In the genomic region with DNA sequence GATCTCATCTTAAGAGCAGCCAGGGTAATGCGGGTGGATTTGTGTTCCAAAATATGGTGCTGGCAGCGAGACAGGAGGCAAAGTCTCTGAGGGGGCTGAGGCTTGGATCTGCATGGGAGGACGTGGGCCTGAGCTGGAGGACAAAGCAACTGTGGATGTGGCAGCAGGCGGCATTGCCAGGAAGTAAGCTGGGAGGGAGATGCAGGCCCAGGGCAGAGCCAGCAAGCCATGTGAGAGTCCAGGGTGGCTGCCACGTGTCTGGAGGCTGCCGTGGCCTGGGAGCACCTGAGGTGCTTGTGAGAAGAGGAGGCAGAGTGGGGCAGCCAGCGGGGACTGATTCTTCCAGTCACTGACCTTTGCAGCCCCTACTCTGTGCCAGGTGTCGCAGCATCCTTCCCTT, we compare ENCODE assay signal across 19 cellular contexts. TPM values are rescaled to one million over a fixed set of nuclear protein-coding genes. Genes with fewer than 3 reads are reported as not detected.
DNase-seq lines count a peak whose midpoint lies in the region; ATAC-seq and TF ChIP-seq lines count a peak whose summit lies in the region.
"Had no signal": no experiment of that assay in that cellular context is flagged by ENCODE, and none has a peak within 500 bp of the region (broad histone marks: within the 10 kb centered on the region; RNA-seq: fewer than 3 reads in every experiment).

No MANE protein-coding gene starts in this region.

- BruUV-seq in PC-3 (replicated peaks; lab: Mats Ljungman, UMichigan), result no TSS peak

- H3K9me3 ChIP-seq in neural progenitor cell (ENCODE audit: low read depth) (no peaks in the 10 kb centered on the region), PC-3 (ENCODE audit: low read length) (no peaks in the 10 kb centered on the region)
- H3K9me3 ChIP-seq: lower lobe of right lung, pancreas had no signal

- H4K20me1 ChIP-seq in neural progenitor cell (ENCODE audit: low read depth), result no peaks in the 10 kb centered on the region
- no peaks in the 10 kb centered on the region for H4K20me1 ChIP-seq in PC-3 (ENCODE audit: low read length)

- H3K36me3 Mint-ChIP-seq in neural progenitor cell, result no peaks in the 10 kb centered on the region
- H3K36me3 Mint-ChIP-seq in stimulated activated memory B cell treated with anti-CD40 and anti-IgM and Interleukin-4, amounts not matched to agents 10 μg/mL and 1 μg/mL and 100 μg/mL, for 72 hours, result peaks cover 79% of the 10 kb centered on the region

- no peaks in the 10 kb centered on the region for H3K36me3 ChIP-seq in neural progenitor cell
- no peaks in the 10 kb centered on the region; the same call in 1 of the 2 replicates for H3K36me3 ChIP-seq in PC-3 (ENCODE audit: low read depth, low read length)

- no peaks in the 10 kb centered on the region for H3K9me3 Mint-ChIP-seq in neural progenitor cell
- H3K9me3 Mint-ChIP-seq in stimulated activated memory B cell treated with anti-CD40 and anti-IgM and Interleukin-4, amounts not matched to agents 10 μg/mL and 1 μg/mL and 100 μg/mL, for 72 hours, result no peaks in the 10 kb centered on the region

- CTCF ChIA-PET in PC-3 (lab: Charles Lee), result no interaction called here

- DNase-seq in Right ventricle myocardium superior (no peak), cardiac septum (ENCODE audit: low spot score) (no peak), cerebellum (ENCODE audit: low spot score) (peak; percentile 36), neural progenitor cell (ENCODE audit: low spot score) (no peak), HT-29 (ENCODE audit: low spot score) (no peak), PC-3 (no peak)
- DNase-seq: activated CD4-positive, alpha-beta T cell treated with anti-CD3 and anti-CD28 coated beads, Interleukin-2, amount 50 U/mL, for 1 hour; activated CD8-positive, alpha-beta memory T cell treated with anti-CD3 and anti-CD28 coated beads, Interleukin-2, amount 50 U/mL, for 4 hours; activated effector memory CD4-positive, alpha-beta T cell treated with anti-CD3 and anti-CD28 coated beads, Interleukin-2, amount 50 U/mL, for 16 hours; amniotic stem cell; GDM1; lower lobe of right lung; NCI-H1930; NCI-H524; pancreas had no signal

- no peak overlapping the region for H2AFZ ChIP-seq in neural progenitor cell (replicated peaks)
- no peak overlapping the region for H2AFZ ChIP-seq in PC-3 (ENCODE audit: low read length)

- H3F3A ChIP-seq in neural progenitor cell (ENCODE audit: low read depth) (no peaks in the 10 kb centered on the region), PC-3 (ENCODE audit: low read length, unreplicated experiment) (no peaks in the 10 kb centered on the region)

- no peaks in the 10 kb centered on the region for H3K9me2 ChIP-seq in PC-3 (replicated peaks; ENCODE audit: low read length)

- H3K4me1 ChIP-seq in neural progenitor cell (no peaks in the 10 kb centered on the region), PC-3 (ENCODE audit: insufficient read depth, low read length) (no peaks in the 10 kb centered on the region)
- H3K4me1 ChIP-seq: lower lobe of right lung, pancreas had no signal

- H3K4me2 ChIP-seq in neural progenitor cell (no peak overlapping the region), PC-3 (ENCODE audit: low read length) (no peak overlapping the region)

- intact Hi-C loops in Right ventricle myocardium superior (cut with DNase I) (no loop called here), cardiac septum (cut with DNase I) (loop anchor here (2.0 kb wide), 1 partner anchor 151 kb away; no protein-coding TSS in a partner anchor), PC-3 (cut with micrococcal nuclease) (no loop called here)

- H3K9ac ChIP-seq in neural progenitor cell, result no peak overlapping the region
- H3K9ac ChIP-seq in PC-3 (ENCODE audit: low read length), result no peak overlapping the region

- H3K27ac Mint-ChIP-seq in neural progenitor cell, result peak overlapping the region; percentile 69
- no peak overlapping the region for H3K27ac Mint-ChIP-seq in stimulated activated memory B cell treated with anti-CD40 and anti-IgM and Interleukin-4, amounts not matched to agents 10 μg/mL and 1 μg/mL and 100 μg/mL, for 72 hours

- peak; percentile 24 for ATAC-seq in Right ventricle myocardium superior (ENCODE audit: poor library complexity)
- ATAC-seq in PC-3, result no peak
- no peak for ATAC-seq in stimulated activated memory B cell treated with anti-CD40 and anti-IgM and Interleukin-4, amounts not matched to agents 10 μg/mL and 1 μg/mL and 100 μg/mL, for 72 hours
- ATAC-seq: lower lobe of right lung, pancreas had no signal

- H3K27ac ChIP-seq in neural progenitor cell, result no peak overlapping the region
- H3K27ac ChIP-seq in temporal lobe (ENCODE audit: low read depth, low read length), result peak overlapping the region; percentile 41
- no peak overlapping the region for H3K27ac ChIP-seq in PC-3 (ENCODE audit: low read length)
- H3K27ac ChIP-seq: C4-2B, lower lobe of right lung, pancreas had no signal

- TF ChIP-seq CTCF in neural progenitor cell (IDR thresholded peaks at IDR 0.05) (no peak), PC-3 (conservative IDR thresholded peaks at IDR 0.05; ENCODE audit: low read depth, low read length) (no peak)

- H3K27me3 Mint-ChIP-seq in neural progenitor cell (ENCODE audit: insufficient read depth, low read depth), result peaks cover 3% of the 10 kb centered on the region
- H3K27me3 Mint-ChIP-seq in stimulated activated memory B cell treated with anti-CD40 and anti-IgM and Interleukin-4, amounts not matched to agents 10 μg/mL and 1 μg/mL and 100 μg/mL, for 72 hours, result no peaks in the 10 kb centered on the region

- H3K4me3 Mint-ChIP-seq in neural progenitor cell, result no peak overlapping the region
- H3K4me3 Mint-ChIP-seq in stimulated activated memory B cell treated with anti-CD40 and anti-IgM and Interleukin-4, amounts not matched to agents 10 μg/mL and 1 μg/mL and 100 μg/mL, for 72 hours, result no peak overlapping the region

- no peaks in the 10 kb centered on the region for H3K79me2 ChIP-seq in neural progenitor cell (ENCODE audit: low read depth)
- no peaks in the 10 kb centered on the region for H3K79me2 ChIP-seq in PC-3 (ENCODE audit: low read length)

- H3K27me3 ChIP-seq in neural progenitor cell (no peaks in the 10 kb centered on the region), PC-3 (ENCODE audit: low read length) (no peaks in the 10 kb centered on the region)
- H3K27me3 ChIP-seq: pancreas had no signal

- peaks cover 16% of the 10 kb centered on the region for H3K4me1 Mint-ChIP-seq in neural progenitor cell
- no peaks in the 10 kb centered on the region for H3K4me1 Mint-ChIP-seq in stimulated activated memory B cell treated with anti-CD40 and anti-IgM and Interleukin-4, amounts not matched to agents 10 μg/mL and 1 μg/mL and 100 μg/mL, for 72 hours

- POLR2A ChIA-PET in PC-3 (lab: Charles Lee; ENCODE audit: unreplicated experiment), result no interaction called here

- H3K4me3 ChIP-seq in neural progenitor cell (no peak overlapping the region), PC-3 (ENCODE audit: low read length) (no peak overlapping the region)
- H3K4me3 ChIP-seq: lower lobe of right lung, pancreas, skin epidermis had no signal

RNA-seq across cellular contexts. Expression of gene DPF1, which starts 52.0 kb away (rescaled TPM):
- total RNA-seq in Right ventricle myocardium superior, result not detected
- total RNA-seq in cardiac septum, result 0.51 TPM
- 16.6 TPM for total RNA-seq in cerebellum
- 3.4 and 6.5 TPM in 2 replicates for total RNA-seq in neural progenitor cell (ENCODE audit: low replicate concordance)
- total RNA-seq in temporal lobe, result 35.4 TPM
- total RNA-seq in HT-29 (2014; rRNA removed; shearing (Covaris generic)), result 0.89 and 1.3 TPM in 2 replicates
- 7.7 and 8.1 TPM in 2 replicates for total RNA-seq in PC-3 (2014; rRNA removed)
- total RNA-seq: lower lobe of right lung had no signal
